Comparison of ENCODE assay signal across 12 cellular contexts in genomic region chr7:43314379-43315158, GRCh38.
DNase-seq lines count a peak whose midpoint lies in the region; ATAC-seq lines count a peak whose summit lies in the region.
"Had no signal": no experiment of that assay in that cellular context is flagged by ENCODE, and none has a peak within 500 bp of the region (broad histone marks: within the 10 kb centered on the region; RNA-seq: fewer than 3 reads in every experiment).

No MANE protein-coding gene starts in this region.

- peaks cover 18% of the 10 kb centered on the region for H3K4me1 Mint-ChIP-seq in activated naive CD4-positive, alpha-beta T cell treated with anti-CD3 and anti-CD28 coated beads for 36 hours (ENCODE audit: low read depth)
- H3K4me1 Mint-ChIP-seq in activated T-cell treated with anti-CD3 and anti-CD28 coated beads, Interleukin-2, amount 50 U/mL, for 72 hours (ENCODE audit: low read depth): peaks cover 18% of the 10 kb centered on the region

- intact Hi-C loops in activated naive CD4-positive, alpha-beta T cell treated with anti-CD3 and anti-CD28 coated beads for 36 hours (cut with micrococcal nuclease): loop anchor here (1.0 kb wide), 1 partner anchor 10 kb away; no protein-coding TSS in a partner anchor

- in situ Hi-C loops in G401 (cut with HindIII; ENCODE audit: low sequenced_read_pairs): no loop called here

- no peaks in the 10 kb centered on the region for H3K27me3 Mint-ChIP-seq in activated naive CD4-positive, alpha-beta T cell treated with anti-CD3 and anti-CD28 coated beads for 36 hours (ENCODE audit: low read depth)
- H3K27me3 Mint-ChIP-seq in activated T-cell treated with anti-CD3 and anti-CD28 coated beads, Interleukin-2, amount 50 U/mL, for 72 hours (ENCODE audit: low read depth): peaks cover 22% of the 10 kb centered on the region

- peak; percentile 47 for DNase-seq in activated naive CD4-positive, alpha-beta T cell treated with anti-CD3 and anti-CD28 coated beads for 36 hours
- no peak for DNase-seq in activated naive CD4-positive, alpha-beta T cell treated with anti-CD3 and anti-CD28 coated beads, Interleukin-2, amount 50 U/mL, for 16 hours
- DNase-seq in activated T-cell treated with anti-CD3 and anti-CD28 coated beads, Interleukin-2, amount 50 U/mL, for 72 hours: peak; percentile 51 to 69
- DNase-seq in stimulated activated CD4-positive, alpha-beta T cell treated with anti-CD3 and anti-CD28 coated beads, Interleukin-4, amount 100 ng/mL, for 48 hours (ENCODE audit: low read depth in 2 of 2): peak; percentile 16 to 24
- DNase-seq in GDM1 (lab: John Stamatoyannopoulos, UW): no peak
- no peak for DNase-seq in G401 (ENCODE audit: low spot score)
- DNase-seq in cortex of kidney (lab: John Stamatoyannopoulos, UW): no peak
- DNase-seq: activated gamma-delta T cell, AML-193, glutamatergic neuron had no signal

- peak; percentile 32 for ATAC-seq in GM21786 (IDR thresholded peaks at IDR 0.05; ENCODE audit: unreplicated experiment)
- ATAC-seq in activated T-cell treated with anti-CD3 and anti-CD28 coated beads, Interleukin-2, amount 50 U/mL, for 72 hours (replicated peaks in 1 of 2): peak; percentile 89 to 92
- ATAC-seq: WTC11 had no signal

- H3K27ac Mint-ChIP-seq in activated naive CD4-positive, alpha-beta T cell treated with anti-CD3 and anti-CD28 coated beads for 36 hours: peak overlapping the region; percentile 0
- no peak overlapping the region for H3K27ac Mint-ChIP-seq in activated T-cell treated with anti-CD3 and anti-CD28 coated beads, Interleukin-2, amount 50 U/mL, for 72 hours
- H3K27ac Mint-ChIP-seq: WTC11 had no signal

- CTCF ChIA-PET in activated naive CD4-positive, alpha-beta T cell treated with anti-CD3 and anti-CD28 coated beads for 36 hours (lab: Charles Lee): interaction anchor here (1.3 kb wide), 2 partner anchors 9 to 53 kb away, joined by 4 to 7 read pairs; no protein-coding TSS in a partner anchor

- H3K4me3 Mint-ChIP-seq in activated naive CD4-positive, alpha-beta T cell treated with anti-CD3 and anti-CD28 coated beads for 36 hours: no peak overlapping the region
- H3K4me3 Mint-ChIP-seq in activated T-cell treated with anti-CD3 and anti-CD28 coated beads, Interleukin-2, amount 50 U/mL, for 72 hours: peak overlapping the region; percentile 29 to 63
- H3K4me3 Mint-ChIP-seq: WTC11 had no signal

- no peaks in the 10 kb centered on the region for H3K36me3 Mint-ChIP-seq in activated naive CD4-positive, alpha-beta T cell treated with anti-CD3 and anti-CD28 coated beads for 36 hours (ENCODE audit: low read depth)
- H3K36me3 Mint-ChIP-seq in activated T-cell treated with anti-CD3 and anti-CD28 coated beads, Interleukin-2, amount 50 U/mL, for 72 hours (ENCODE audit: insufficient read depth in 2 of 2): no peaks in the 10 kb centered on the region
- H3K36me3 Mint-ChIP-seq: WTC11 had no signal

- H3K9me3 Mint-ChIP-seq in activated naive CD4-positive, alpha-beta T cell treated with anti-CD3 and anti-CD28 coated beads for 36 hours: no peaks in the 10 kb centered on the region
- no peaks in the 10 kb centered on the region for H3K9me3 Mint-ChIP-seq in activated T-cell treated with anti-CD3 and anti-CD28 coated beads, Interleukin-2, amount 50 U/mL, for 72 hours
- H3K9me3 Mint-ChIP-seq: WTC11 had no signal

Comparison
In these comparisons a context has a peak if more than half of its experiments do, and no peak if none do; other contexts are left out.
1. DNase-seq: peak in activated naive CD4-positive, alpha-beta T cell treated with anti-CD3 and anti-CD28 coated beads for 36 hours (single experiment), activated T-cell treated with anti-CD3 and anti-CD28 coated beads, Interleukin-2, amount 50 U/mL, for 72 hours (2 of 2) and stimulated activated CD4-positive, alpha-beta T cell treated with anti-CD3 and anti-CD28 coated beads, Interleukin-4, amount 100 ng/mL, for 48 hours (2 of 2); none in activated naive CD4-positive, alpha-beta T cell treated with anti-CD3 and anti-CD28 coated beads, Interleukin-2, amount 50 U/mL, for 16 hours (single experiment), GDM1 (single experiment), G401 (single experiment) and cortex of kidney (single experiment).